ENCODE assay signal across 26 cellular contexts in the genomic region with DNA sequence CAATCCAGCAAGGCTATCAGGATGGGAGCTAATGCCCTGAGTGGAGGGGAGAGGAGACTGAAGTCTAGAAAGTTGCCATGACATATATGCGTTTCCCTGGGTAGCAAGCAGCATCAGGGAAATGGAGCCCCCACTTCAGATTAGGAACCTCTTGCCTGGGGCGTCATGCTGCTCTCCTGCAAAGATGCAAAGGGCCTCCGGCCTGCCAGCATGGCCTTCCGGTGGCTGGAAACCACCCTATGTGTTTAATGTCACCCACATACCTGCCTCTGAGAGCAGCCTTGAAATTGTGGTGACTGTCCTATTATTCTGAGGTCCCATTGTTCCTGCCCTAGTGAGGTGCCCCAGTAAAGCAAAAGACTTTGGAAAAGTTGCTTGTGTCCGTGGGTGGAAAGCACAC. TPM values are rescaled to one million over a fixed set of nuclear protein-coding genes. Genes with fewer than 3 reads are reported as not detected.
A peak's percentile ranks its signal among the peaks of the same experiment; 100 is the strongest.
DNase-seq lines count a peak whose midpoint lies in the region; ATAC-seq, FAIRE-seq and TF ChIP-seq lines count a peak whose summit lies in the region.
"Had no signal": no experiment of that assay in that cellular context is flagged by ENCODE, and none has a peak within 500 bp of the region (broad histone marks: within the 10 kb centered on the region; RNA-seq: fewer than 3 reads in every experiment).

No MANE protein-coding gene starts in this region.

- H3K9ac ChIP-seq in GM12878 (ENCODE audit: control insufficient read depth, insufficient read depth, low read length) (no peak overlapping the region), PC-3 (ENCODE audit: low read length) (no peak overlapping the region)
- H3K9ac ChIP-seq: BLaER1 treated with 17β-estradiol and CSF1 and Interleukin-3, amounts not matched to agents 10 nM and 100 nM; GM23248 had no signal

- H3K27me3 ChIP-seq in GM23338 (ENCODE audit: insufficient read depth) (no peaks in the 10 kb centered on the region), GM12878 (replicated peaks in 1 of 2; ENCODE audit: control insufficient read depth in 2 of 2, insufficient read depth in 2 of 2, low read length in 1 of 2) (no peaks in the 10 kb centered on the region; a peak in 1 of 4 replicates), lung (ENCODE audit: control insufficient read depth, insufficient read depth) (no peaks in the 10 kb centered on the region), PC-3 (ENCODE audit: low read length) (0 out of 2 replicates have a peak, but pooled peaks cover 4% of the 10 kb centered on the region)
- H3K27me3 ChIP-seq: BE2C; BLaER1 treated with 17β-estradiol and CSF1 and Interleukin-3, amounts not matched to agents 10 nM and 100 nM had no signal

- intact Hi-C loops in GM12878 (cut with micrococcal nuclease; ENCODE audit: unreplicated experiment) (loop anchor here (5.0 to 10.0 kb wide), 2 partner anchors 345 to 482 kb away; no protein-coding TSS in a partner anchor), PC-3 (cut with micrococcal nuclease) (no loop called here)

- H3K4me1 Mint-ChIP-seq in GM23338, result peaks cover 16% of the 10 kb centered on the region

- SMC1A ChIA-PET in GM12878 (lab: Charles Lee; ENCODE audit: uncharacterized antibody, unreplicated experiment), result interaction anchor here (0.6 to 4.7 kb wide), 4 partner anchors 40 to 134 kb away, joined by 3 to 73 read pairs (median 5); no protein-coding TSS in a partner anchor

- ATAC-seq in GM23338, result no peak
- ATAC-seq in GM12878, result 0 out of 3 replicates have a peak, but pooled peaks have one; percentile 17
- no peak for ATAC-seq in lung (ENCODE audit: insufficient read depth, low FRiP score)
- no peak for ATAC-seq in PC-3
- ATAC-seq: A549, HCT116 had no signal

- POLR2A ChIA-PET in GM12878 (lab: Charles Lee) (no interaction called here), PC-3 (lab: Charles Lee; ENCODE audit: unreplicated experiment) (no interaction called here), RWPE1 (lab: Yijun Ruan, JAX; ENCODE audit: low non-redundant PET) (no interaction called here)

- H3K9me3 Mint-ChIP-seq in GM23338, result peaks cover 21% of the 10 kb centered on the region
- H3K9me3 Mint-ChIP-seq: CD4-positive, alpha-beta T cell had no signal

- no peaks in the 10 kb centered on the region for H3K9me2 ChIP-seq in GM23338 (ENCODE audit: insufficient read depth)
- H3K9me2 ChIP-seq in PC-3 (replicated peaks; ENCODE audit: low read length), result no peaks in the 10 kb centered on the region

- no peak for FAIRE-seq in GM12878 (lab: Jason Lieb, UNC)
- FAIRE-seq: A549, D721Med, GM12892, GM19239 had no signal

- no peak for TF ChIP-seq RAD21 in GM12878 (IDR thresholded peaks at IDR 0.05; ENCODE audit: insufficient read depth, low read depth, low read length)

- H3K4me2 ChIP-seq in GM23338 (peak overlapping the region; percentile 36; the same call in 1 of the 2 replicates), GM12878 (ENCODE audit: control insufficient read depth, insufficient read depth) (no peak overlapping the region), PC-3 (ENCODE audit: low read length) (no peak overlapping the region)
- H3K4me2 ChIP-seq: A549; BLaER1 treated with 17β-estradiol and CSF1 and Interleukin-3, amounts not matched to agents 10 nM and 100 nM had no signal

- H3K9me3 ChIP-seq in GM12878 (replicated peaks; ENCODE audit: control insufficient read depth, insufficient read depth, low read length) (no peaks in the 10 kb centered on the region; the same call in 2 of the 3 replicates), lung (ENCODE audit: control insufficient read depth in 2 of 2, insufficient read depth in 1 of 2, low read length in 1 of 2) (peaks cover 0 to 1% of the 10 kb centered on the region in 2 donors), PC-3 (ENCODE audit: low read length) (no peaks in the 10 kb centered on the region)
- H3K9me3 ChIP-seq: A549, BE2C had no signal

- peaks cover 10% of the 10 kb centered on the region; the same call in 2 of the 3 replicates for H3K36me3 Mint-ChIP-seq in GM23338 (ENCODE audit: low read depth)
- H3K36me3 Mint-ChIP-seq: CD14-positive monocyte; CD8-positive, alpha-beta memory T cell had no signal

- peaks cover 10% of the 10 kb centered on the region for H3K27me3 Mint-ChIP-seq in GM23338 (ENCODE audit: insufficient read depth, low read depth, poor library complexity)

- RAD21 ChIA-PET in GM12878 (lab: Charles Lee; ENCODE audit: unreplicated experiment), result no interaction called here

- peak; percentile 24 for DNase-seq in activated CD8-positive, alpha-beta memory T cell treated with anti-CD3 and anti-CD28 coated beads for 24 hours
- DNase-seq in activated CD8-positive, alpha-beta memory T cell treated with anti-CD3 and anti-CD28 coated beads, Interleukin-2, amount 50 U/mL, for 48 hours, result no peak
- no peak for DNase-seq in GM23338 (ENCODE audit: low spot score)
- no peak for DNase-seq in GM12878 (ENCODE audit: low read depth, low spot score)
- DNase-seq in lung (ENCODE audit: low spot score), result peak; percentile 9
- DNase-seq in DMS79 (lab: John Stamatoyannopoulos, UW), result no peak
- DNase-seq in PC-3, result no peak
- no peak for DNase-seq in RWPE1 (ENCODE audit: low spot score)
- DNase-seq: 8988T; ACHN; AML-193; BE2C; CD4-positive, alpha-beta T cell; CD8-positive, alpha-beta memory T cell; DMS 273 treated with DMSO at 0.1 percent for 48 hours; GF-D8; GM23248; H9 had no signal

- H3K4me1 ChIP-seq in GM23338 (ENCODE audit: insufficient read depth) (peaks cover 8% of the 10 kb centered on the region), GM12878 (ENCODE audit: control insufficient read depth, insufficient read depth, low read length) (no peaks in the 10 kb centered on the region), lung (ENCODE audit: control insufficient read depth in 2 of 2, insufficient read depth in 2 of 2, low read length in 2 of 2) (no peaks in the 10 kb centered on the region), PC-3 (ENCODE audit: insufficient read depth, low read length) (no peaks in the 10 kb centered on the region)
- H3K4me1 ChIP-seq: A549, BE2C had no signal

- H3K27ac Mint-ChIP-seq in GM23338, result no peak overlapping the region
- H3K27ac Mint-ChIP-seq: CD14-positive monocyte; CD4-positive, alpha-beta T cell; CD8-positive, alpha-beta memory T cell; H9 had no signal

- H3K79me2 ChIP-seq in GM23338 (replicated peaks; ENCODE audit: insufficient read depth), result no peaks in the 10 kb centered on the region
- H3K79me2 ChIP-seq in GM12878 (ENCODE audit: control insufficient read depth, insufficient read depth, low read length), result no peaks in the 10 kb centered on the region
- H3K79me2 ChIP-seq in PC-3 (ENCODE audit: low read length), result no peaks in the 10 kb centered on the region

- H3F3A ChIP-seq in GM23338 (replicated peaks; ENCODE audit: low read depth), result no peaks in the 10 kb centered on the region
- H3F3A ChIP-seq in PC-3 (ENCODE audit: low read length, unreplicated experiment), result no peaks in the 10 kb centered on the region

- H4K20me1 ChIP-seq in GM23338 (replicated peaks; ENCODE audit: insufficient read depth) (no peaks in the 10 kb centered on the region), GM12878 (ENCODE audit: control insufficient read depth, insufficient read depth) (no peaks in the 10 kb centered on the region), PC-3 (ENCODE audit: low read length) (no peaks in the 10 kb centered on the region)
- H4K20me1 ChIP-seq: BLaER1 treated with 17β-estradiol and CSF1 and Interleukin-3, amounts not matched to agents 10 nM and 100 nM had no signal

- no TSS peak for BruUV-seq in GM12878 (replicated peaks; lab: Mats Ljungman, UMichigan)
- no TSS peak for BruUV-seq in PC-3 (replicated peaks; lab: Mats Ljungman, UMichigan)

- no peak overlapping the region for H3K27ac ChIP-seq in GM23338 (ENCODE audit: low read depth)
- no peak overlapping the region for H3K27ac ChIP-seq in GM12878 (ENCODE audit: control insufficient read depth, insufficient read depth)
- H3K27ac ChIP-seq in lung (ENCODE audit: low read depth in 1 of 2, low read length in 1 of 2), result no peak overlapping the region
- H3K27ac ChIP-seq in PC-3 (ENCODE audit: low read length), result no peak overlapping the region
- H3K27ac ChIP-seq in RWPE1, result no peak overlapping the region
- H3K27ac ChIP-seq: A549; BLaER1 treated with 17β-estradiol and CSF1 and Interleukin-3, amounts not matched to agents 10 nM and 100 nM; GM23248 had no signal

- TF ChIP-seq EP300 in GM12878 (IDR thresholded peaks at IDR 0.05; ENCODE audit: borderline replicate concordance in 1 of 2, control insufficient read depth in 1 of 2, low read depth in 2 of 2, low read length in 2 of 2), result no peak

- H3K4me3 Mint-ChIP-seq in GM23338, result no peak overlapping the region
- H3K4me3 Mint-ChIP-seq: CD14-positive monocyte; CD4-positive, alpha-beta T cell; H9 had no signal

- H3K4me3 ChIP-seq in GM23338 (no peak overlapping the region), GM12878 (no peak overlapping the region), lung (no peak overlapping the region), PC-3 (ENCODE audit: low read length) (no peak overlapping the region)
- H3K4me3 ChIP-seq: A549; BLaER1 treated with 17β-estradiol and CSF1 and Interleukin-3, amounts not matched to agents 10 nM and 100 nM; GM23248 had no signal

- in situ Hi-C loops in GM12878 (cut with MboI), result loop anchor here (5.0 kb wide), 2 partner anchors 102 to 207 kb away; no protein-coding TSS in a partner anchor

- TF ChIP-seq POLR2A in GM12878 (IDR thresholded peaks at IDR 0.05; ENCODE audit: low read depth, low read length), result no peak

- H3K36me3 ChIP-seq in GM23338 (ENCODE audit: insufficient read depth) (no peaks in the 10 kb centered on the region), GM12878 (ENCODE audit: control insufficient read depth in 2 of 2, insufficient read depth in 2 of 2, low read length in 1 of 2) (no peaks in the 10 kb centered on the region), lung (ENCODE audit: control insufficient read depth in 2 of 2, insufficient read depth in 2 of 2, low read length in 2 of 2) (no peaks in the 10 kb centered on the region), PC-3 (ENCODE audit: low read depth, low read length) (no peaks in the 10 kb centered on the region)
- H3K36me3 ChIP-seq: BE2C; BLaER1 treated with 17β-estradiol and CSF1 and Interleukin-3, amounts not matched to agents 10 nM and 100 nM had no signal

- 46% methylated on average over 5 of the region's 5 CpGs for WGBS in GM12878 (ENCODE audit: insufficient coverage, insufficient replicate concordance, low lambda C conversion rate, missing lambda C conversion rate)
- WGBS in lung, 2 donors, result 91 to 93% methylated on average over 5 of the region's 5 CpGs

- H2AFZ ChIP-seq in GM23338 (no peak overlapping the region; the same call in 1 of the 2 replicates), GM12878 (ENCODE audit: control insufficient read depth, low read depth, low read length) (no peak overlapping the region), PC-3 (ENCODE audit: low read length) (no peak overlapping the region)
- H2AFZ ChIP-seq: GM23248 had no signal

- CTCF ChIA-PET in GM12878 (lab: Yijun Ruan, JAX) (interaction anchor here (0.7 to 8.9 kb wide), 5 partner anchors 15 to 140 kb away, joined by 3 to 221 read pairs (median 6); no protein-coding TSS in a partner anchor), PC-3 (lab: Charles Lee) (no interaction called here), RWPE1 (lab: Yijun Ruan, JAX) (interaction anchor here (0.7 kb wide), 1 partner anchor 9 kb away, joined by 5 read pairs; no protein-coding TSS in a partner anchor)

- TF ChIP-seq CTCF in GM23338 (conservative IDR thresholded peaks at IDR 0.05; ENCODE audit: low read depth in 2 of 2) (no peak), GM12878 (IDR thresholded peaks at IDR 0.05 in 2 of 3, conservative IDR thresholded peaks at IDR 0.05 in 1 of 3; ENCODE audit: control insufficient read depth in 2 of 3, extremely low read depth in 1 of 3, insufficient read depth in 1 of 3, low read depth in 3 of 3, low read length in 3 of 3) (no peak), lung (IDR thresholded peaks at IDR 0.05; ENCODE audit: control extremely low read depth, extremely low read depth) (no peak), PC-3 (conservative IDR thresholded peaks at IDR 0.05; ENCODE audit: low read depth, low read length) (no peak), RWPE1 (conservative IDR thresholded peaks at IDR 0.05; ENCODE audit: low read depth) (no peak)

RNA-seq across cellular contexts. Expression of gene IFI27L2, which starts 10.0 kb away (rescaled TPM):
- 16.8 and 23.4 TPM in 2 replicates for total RNA-seq in GM23338 (2014; rRNA removed; shearing (Covaris generic))
- polyA plus RNA-seq in GM23338 (2016; fragmentation: Nextera tagmentation; extraction: Ambion mirVana) (38.5 and 49.9 TPM in 2 replicates), GM12878 (2011; rRNA removed) (21.0 and 41.9 TPM in 2 replicates), GM12878 (2014; fragmentation: Illumina TruSeq; extraction: Trizol) (8.9 and 31.9 TPM in 2 replicates), GM12878 (2014; fragmentation: Nextera tagmentation; extraction: Ambion mirVana) (10 to 100 TPM; 26.6 to 61.2 TPM), GM12878 (2014; rRNA removed) (121 and 126 TPM in 2 replicates), GM12878 (2016; fragmentation: Nextera tagmentation; extraction: Ambion mirVana) (10 to 100 TPM; 80.4 to 81.8 TPM), lung (100 to 1,000 TPM; 108 to 127 TPM)
- total RNA-seq in GM12878 (2013; cell fraction: nucleolus; rRNA removed), result 7.1 and 11.9 TPM in 2 replicates
- total RNA-seq in GM12878 (2014; rRNA removed) (109 and 134 TPM in 2 replicates), GM12878 (2014; rRNA removed; fragmentation: Illumina TruSeq; extraction: Trizol) (46.9 and 54.2 TPM in 2 replicates), GM12878 (2021) (59.5 and 66.9 TPM in 2 replicates), lung (10 to 100 TPM; 27.2 to 38.9 TPM), PC-3 (2014; rRNA removed) (29.3 and 42.7 TPM in 2 replicates)
- polyA plus RNA-seq in GM12878 (2011; ENCODE audit: low read depth), result 39.6 TPM
- 113 and 133 TPM in 2 replicates for polyA plus RNA-seq in GM12878 (2011; cell fraction: cytosol; rRNA removed)
- 49.5 and 53.8 TPM in 2 replicates for polyA plus RNA-seq in GM12878 (2011; cell fraction: nucleus; rRNA removed)
- polyA plus RNA-seq in GM12878 (2012), result 99.3 and 161 TPM in 2 replicates
- polyA minus RNA-seq in GM12878 (2011; rRNA and poly(A)+ RNA removed), result 15.3 and 34.3 TPM in 2 replicates
- 10.2 and 11.0 TPM in 2 replicates for polyA minus RNA-seq in GM12878 (2011; cell fraction: cytosol; rRNA and poly(A)+ RNA removed)
- polyA minus RNA-seq in GM12878 (2011; cell fraction: nucleus; rRNA and poly(A)+ RNA removed), result 10.2 and 18.1 TPM in 2 replicates

RNA-seq across cellular contexts. Expression of gene IFI27, which starts 28.9 kb away (rescaled TPM):
- total RNA-seq in GM23338 (2014; rRNA removed; shearing (Covaris generic)), result 0.23 and 0.49 TPM in 2 replicates
- polyA plus RNA-seq in GM23338 (2016; fragmentation: Nextera tagmentation; extraction: Ambion mirVana) (1.2 and 1.6 TPM in 2 replicates), GM12878 (2011; rRNA removed) (31.3 and 45.5 TPM in 2 replicates), GM12878 (2014; fragmentation: Illumina TruSeq; extraction: Trizol) (1.1 and 1.5 TPM in 2 replicates), GM12878 (2014; fragmentation: Nextera tagmentation; extraction: Ambion mirVana) (1 to 10 TPM; 3.7 to 4.7 TPM), GM12878 (2014; rRNA removed) (1.3 TPM in 2 replicates), GM12878 (2016; fragmentation: Nextera tagmentation; extraction: Ambion mirVana) (1 to 10 TPM; 3.8 to 5.2 TPM), lung (100 to 1,000 TPM; 447 to 883 TPM)
- 0.73 and 0.90 TPM in 2 replicates for total RNA-seq in GM12878 (2013; cell fraction: nucleolus; rRNA removed)
- total RNA-seq in GM12878 (2014; rRNA removed) (1.6 TPM in 2 replicates), GM12878 (2014; rRNA removed; fragmentation: Illumina TruSeq; extraction: Trizol) (0.97 and 1.4 TPM in 2 replicates), GM12878 (2021) (2.0 and 2.9 TPM in 2 replicates), lung (100 to 1,000 TPM in 1 of 2 donors, 10 to 100 TPM in 1; 94.1 to 308 TPM), PC-3 (2014; rRNA removed) (4.3 TPM in 1 of 2 replicates, not detected in the other)
- polyA plus RNA-seq in GM12878 (2011; ENCODE audit: low read depth), result 0.09 TPM
- polyA plus RNA-seq in GM12878 (2011; cell fraction: cytosol; rRNA removed), result 130 and 135 TPM in 2 replicates
- 37.2 and 43.7 TPM in 2 replicates for polyA plus RNA-seq in GM12878 (2011; cell fraction: nucleus; rRNA removed)
- 1.1 and 1.4 TPM in 2 replicates for polyA plus RNA-seq in GM12878 (2012)
- polyA minus RNA-seq in GM12878 (2011; rRNA and poly(A)+ RNA removed), result 19.4 and 36.6 TPM in 2 replicates
- polyA minus RNA-seq in GM12878 (2011; cell fraction: cytosol; rRNA and poly(A)+ RNA removed), result 4.9 and 6.5 TPM in 2 replicates
- 4.4 and 5.1 TPM in 2 replicates for polyA minus RNA-seq in GM12878 (2011; cell fraction: nucleus; rRNA and poly(A)+ RNA removed)
- total RNA-seq: G401, GM23248 had no signal
- polyA plus RNA-seq: GM23248 had no signal

RNA-seq across cellular contexts. Expression of gene PPP4R4, which starts 34.7 kb away (rescaled TPM):
- total RNA-seq in GM23338 (2014; rRNA removed; shearing (Covaris generic)), result 11.1 and 20.9 TPM in 2 replicates
- polyA plus RNA-seq in GM23338 (2016; fragmentation: Nextera tagmentation; extraction: Ambion mirVana) (2.5 and 3.0 TPM in 2 replicates), GM12878 (2011; rRNA removed) (0.10 and 0.13 TPM in 2 replicates), GM12878 (2014; fragmentation: Illumina TruSeq; extraction: Trizol) (0.01 TPM in 1 of 2 replicates, not detected in the other), GM12878 (2014; fragmentation: Nextera tagmentation; extraction: Ambion mirVana) (under 1 TPM in 1 of 2 experiments, not detected in 1; 0.02 TPM), GM12878 (2014; rRNA removed) (not detected in 2 replicates), GM12878 (2016; fragmentation: Nextera tagmentation; extraction: Ambion mirVana) (not detected), lung (1 to 10 TPM; 1.6 to 2.3 TPM)
- total RNA-seq in GM12878 (2013; cell fraction: nucleolus; rRNA removed), result 0.17 and 0.20 TPM in 2 replicates
- total RNA-seq in GM12878 (2014; rRNA removed) (0.06 and 0.22 TPM in 2 replicates), GM12878 (2014; rRNA removed; fragmentation: Illumina TruSeq; extraction: Trizol) (0.13 and 0.28 TPM in 2 replicates), GM12878 (2021) (0.13 TPM in 1 of 2 replicates, not detected in the other), lung (10 to 100 TPM in 1 of 2 donors, 1 to 10 TPM in 1; 5.3 to 25.9 TPM), PC-3 (2014; rRNA removed) (0.11 TPM in 1 of 2 replicates, not detected in the other)
- polyA plus RNA-seq in GM12878 (2011; ENCODE audit: low read depth), result not detected
- 0.07 and 0.17 TPM in 2 replicates for polyA plus RNA-seq in GM12878 (2011; cell fraction: cytosol; rRNA removed)
- polyA plus RNA-seq in GM12878 (2011; cell fraction: nucleus; rRNA removed), result not detected in 2 replicates
- 0.08 and 0.20 TPM in 2 replicates for polyA plus RNA-seq in GM12878 (2012)
- polyA minus RNA-seq in GM12878 (2011; rRNA and poly(A)+ RNA removed), result 0.07 and 0.62 TPM in 2 replicates
- polyA minus RNA-seq in GM12878 (2011; cell fraction: cytosol; rRNA and poly(A)+ RNA removed), result not detected in 2 replicates
- 0.24 and 0.96 TPM in 2 replicates for polyA minus RNA-seq in GM12878 (2011; cell fraction: nucleus; rRNA and poly(A)+ RNA removed)

RNA-seq across cellular contexts. Expression of gene IFI27L1, which starts 58.3 kb away (rescaled TPM):
- 3.9 and 9.7 TPM in 2 replicates for total RNA-seq in GM23338 (2014; rRNA removed; shearing (Covaris generic))
- polyA plus RNA-seq in GM23338 (2016; fragmentation: Nextera tagmentation; extraction: Ambion mirVana) (28.6 and 30.8 TPM in 2 replicates), GM12878 (2011; rRNA removed) (17.5 and 22.1 TPM in 2 replicates), GM12878 (2014; fragmentation: Illumina TruSeq; extraction: Trizol) (10.1 and 17.4 TPM in 2 replicates), GM12878 (2014; fragmentation: Nextera tagmentation; extraction: Ambion mirVana) (10 to 100 TPM; 27.3 to 28.2 TPM), GM12878 (2014; rRNA removed) (28.0 and 33.0 TPM in 2 replicates), GM12878 (2016; fragmentation: Nextera tagmentation; extraction: Ambion mirVana) (10 to 100 TPM; 34.3 to 38.8 TPM), lung (10 to 100 TPM; 16.7 to 41.5 TPM)
- 3.7 and 8.2 TPM in 2 replicates for total RNA-seq in GM12878 (2013; cell fraction: nucleolus; rRNA removed)
- total RNA-seq in GM12878 (2014; rRNA removed) (22.0 and 29.9 TPM in 2 replicates), GM12878 (2014; rRNA removed; fragmentation: Illumina TruSeq; extraction: Trizol) (22.5 and 28.1 TPM in 2 replicates), GM12878 (2021) (34.7 TPM in 2 replicates), lung (10 to 100 TPM; 14.6 to 23.0 TPM), PC-3 (2014; rRNA removed) (7.8 and 16.9 TPM in 2 replicates)
- 42.2 TPM for polyA plus RNA-seq in GM12878 (2011; ENCODE audit: low read depth)
- polyA plus RNA-seq in GM12878 (2011; cell fraction: cytosol; rRNA removed), result 33.2 and 37.0 TPM in 2 replicates
- 21.6 and 22.1 TPM in 2 replicates for polyA plus RNA-seq in GM12878 (2011; cell fraction: nucleus; rRNA removed)
- 15.9 and 21.6 TPM in 2 replicates for polyA plus RNA-seq in GM12878 (2012)
- 5.0 and 7.4 TPM in 2 replicates for polyA minus RNA-seq in GM12878 (2011; rRNA and poly(A)+ RNA removed)
- polyA minus RNA-seq in GM12878 (2011; cell fraction: cytosol; rRNA and poly(A)+ RNA removed), result 3.3 and 4.0 TPM in 2 replicates
- 3.7 and 5.1 TPM in 2 replicates for polyA minus RNA-seq in GM12878 (2011; cell fraction: nucleus; rRNA and poly(A)+ RNA removed)

RNA-seq across cellular contexts. Expression of gene DDX24, which starts 58.4 kb away (rescaled TPM):
- total RNA-seq in GM23338 (2014; rRNA removed; shearing (Covaris generic)), result 137 and 150 TPM in 2 replicates
- 263 and 265 TPM in 2 replicates for polyA plus RNA-seq in GM23338 (2016; fragmentation: Nextera tagmentation; extraction: Ambion mirVana)
- 121 and 123 TPM in 2 replicates for total RNA-seq in GM12878 (2013; cell fraction: nucleolus; rRNA removed)
- 143 and 161 TPM in 2 replicates for total RNA-seq in GM12878 (2014; rRNA removed)
- 159 and 183 TPM in 2 replicates for total RNA-seq in GM12878 (2014; rRNA removed; fragmentation: Illumina TruSeq; extraction: Trizol)
- 179 and 186 TPM in 2 replicates for total RNA-seq in GM12878 (2021)
- polyA plus RNA-seq in GM12878 (2011; ENCODE audit: low read depth), result 168 TPM
- polyA plus RNA-seq in GM12878 (2011; rRNA removed), result 216 and 229 TPM in 2 replicates
- 180 and 182 TPM in 2 replicates for polyA plus RNA-seq in GM12878 (2011; cell fraction: cytosol; rRNA removed)
- polyA plus RNA-seq in GM12878 (2011; cell fraction: nucleus; rRNA removed), result 183 and 191 TPM in 2 replicates
- polyA plus RNA-seq in GM12878 (2012), result 136 and 143 TPM in 2 replicates
- 266 and 322 TPM in 2 replicates for polyA plus RNA-seq in GM12878 (2014; fragmentation: Illumina TruSeq; extraction: Trizol)
- 100 to 1,000 TPM; 137 to 176 TPM for polyA plus RNA-seq in GM12878 (2014; fragmentation: Nextera tagmentation; extraction: Ambion mirVana)
- polyA plus RNA-seq in GM12878 (2014; rRNA removed), result 142 and 153 TPM in 2 replicates
- 100 to 1,000 TPM; 208 to 216 TPM for polyA plus RNA-seq in GM12878 (2016; fragmentation: Nextera tagmentation; extraction: Ambion mirVana)
- 137 and 152 TPM in 2 replicates for polyA minus RNA-seq in GM12878 (2011; rRNA and poly(A)+ RNA removed)
- 43.4 and 65.5 TPM in 2 replicates for polyA minus RNA-seq in GM12878 (2011; cell fraction: cytosol; rRNA and poly(A)+ RNA removed)
- polyA minus RNA-seq in GM12878 (2011; cell fraction: nucleus; rRNA and poly(A)+ RNA removed), result 49.4 and 61.3 TPM in 2 replicates
- 100 to 1,000 TPM; 116 to 138 TPM for total RNA-seq in lung
- polyA plus RNA-seq in lung, result 10 to 100 TPM; 78.4 to 98.9 TPM
- 120 and 126 TPM in 2 replicates for total RNA-seq in PC-3 (2014; rRNA removed)

Comparison
In these comparisons a context has a peak if more than half of its experiments do, and no peak if none do; other contexts are left out.
1. DNase-seq: peak in activated CD8-positive, alpha-beta memory T cell treated with anti-CD3 and anti-CD28 coated beads for 24 hours (single experiment) and lung (single experiment); none in activated CD8-positive, alpha-beta memory T cell treated with anti-CD3 and anti-CD28 coated beads, Interleukin-2, amount 50 U/mL, for 48 hours (single experiment), GM23338 (single experiment), GM12878 (single experiment), DMS79 (single experiment), PC-3 (single experiment) and RWPE1 (single experiment).
2. RNA of gene IFI27, which starts 28.9 kb away (total RNA-seq): 94.1 to 308 TPM in lung; 4.3 TPM in PC-3, 0.73 to 2.9 TPM in GM12878 and 0.23 to 0.49 TPM in GM23338; every median in the first group is over 10 times any median in the second.